8 cellular contexts compared by ENCODE assay signal in genomic region chr6:136226027-136226673, GRCh38. TPM values are rescaled to one million over a fixed set of nuclear protein-coding genes. Genes with fewer than 3 reads are reported as not detected.
DNase-seq lines count a peak whose midpoint lies in the region; ATAC-seq and TF ChIP-seq lines count a peak whose summit lies in the region.

No MANE protein-coding gene starts in this region.

- ATAC-seq in GM18870 (IDR thresholded peaks at IDR 0.05; ENCODE audit: unreplicated experiment) = peak; percentile 62
- ATAC-seq in HG03378 (IDR thresholded peaks at IDR 0.05; ENCODE audit: unreplicated experiment) = peak; percentile 61
- ATAC-seq in naive thymus-derived CD4-positive, alpha-beta T cell = peak; percentile 95

- peak overlapping the region in 9 of 10 donors; percentile 4 to 73 (median 60) for H3K4me3 Mint-ChIP-seq in naive thymus-derived CD4-positive, alpha-beta T cell

- DNase-seq in AG10803 (ENCODE audit: low read depth) = peak; percentile 50
- peak; percentile 22 for DNase-seq in NOMO-1 treated with dmso at 0.1 percent for 144 hours (lab: John Stamatoyannopoulos, UW; ENCODE audit: unreplicated experiment)
- DNase-seq in activated CD8-positive, alpha-beta memory T cell treated with anti-CD3 and anti-CD28 coated beads, Interleukin-2, amount 50 U/mL, for 48 hours = peak; percentile 75
- peak; percentile 44 for DNase-seq in epithelial cell of esophagus (ENCODE audit: low read depth)
- DNase-seq in naive thymus-derived CD4-positive, alpha-beta T cell = peak; percentile 25 to 68 (median 57)
- DNase-seq in substantia nigra (lab: John Stamatoyannopoulos, UW) = peak in 26 of 49 donors; percentile 1 to 47 (median 12)

- H3K36me3 ChIP-seq in naive thymus-derived CD4-positive, alpha-beta T cell (ENCODE audit: control insufficient read depth in 2 of 3, insufficient read depth in 3 of 3, low read length in 3 of 3) = no peaks in the 10 kb centered on the region

- H3K4me1 Mint-ChIP-seq in naive thymus-derived CD4-positive, alpha-beta T cell = peaks cover 0 to 23% (median 6%) of the 10 kb centered on the region in 7 donors

- H3K27ac Mint-ChIP-seq in naive thymus-derived CD4-positive, alpha-beta T cell = peak overlapping the region in 1 of 9 donors; percentile 6

- peaks cover 0 to 18% (median 0%) of the 10 kb centered on the region in 5 donors for H3K36me3 Mint-ChIP-seq in naive thymus-derived CD4-positive, alpha-beta T cell

- H3K27ac ChIP-seq in naive thymus-derived CD4-positive, alpha-beta T cell (ENCODE audit: low read depth, low read length) = no peak overlapping the region
- H3K27ac ChIP-seq in substantia nigra (ENCODE audit: low read depth, low read length, poor library complexity, severe bottlenecking) = no peak overlapping the region

- peak overlapping the region; percentile 40 for H3K4me3 ChIP-seq in AG10803 (ENCODE audit: low read length)
- no peak overlapping the region for H3K4me3 ChIP-seq in epithelial cell of esophagus (ENCODE audit: low read length)
- no peak overlapping the region for H3K4me3 ChIP-seq in naive thymus-derived CD4-positive, alpha-beta T cell (ENCODE audit: low read length)

- TF ChIP-seq CTCF in AG10803 (conservative IDR thresholded peaks at IDR 0.05; ENCODE audit: low read length) (peak; percentile 100), epithelial cell of esophagus (IDR thresholded peaks at IDR 0.05; ENCODE audit: insufficient read depth, low read depth, low read length, missing control alignments) (peak; percentile 100)

- peaks cover 0 to 3% (median 0%) of the 10 kb centered on the region in 11 donors for H3K9me3 Mint-ChIP-seq in naive thymus-derived CD4-positive, alpha-beta T cell

- POLR2A ChIA-PET in naive thymus-derived CD4-positive, alpha-beta T cell (lab: Charles Lee) = interaction anchor here (1.8 kb wide), 1 partner anchor 64 kb away, joined by 5 read pairs; no protein-coding TSS in a partner anchor

- CTCF ChIA-PET in naive thymus-derived CD4-positive, alpha-beta T cell (lab: Charles Lee) = interaction anchor here (0.6 to 2.5 kb wide), 32 partner anchors 8 to 779 kb away, joined by 3 to 38 read pairs (median 3); partner anchors contain the start of gene MTFR2

- H3K9me3 ChIP-seq in naive thymus-derived CD4-positive, alpha-beta T cell (ENCODE audit: control insufficient read depth in 2 of 3, low read length in 3 of 3) = no peaks in the 10 kb centered on the region

- no peaks in the 10 kb centered on the region for H3K4me1 ChIP-seq in naive thymus-derived CD4-positive, alpha-beta T cell (ENCODE audit: control insufficient read depth in 2 of 2, insufficient read depth in 2 of 2, low read length in 2 of 2)

- intact Hi-C loops in naive thymus-derived CD4-positive, alpha-beta T cell (cut with micrococcal nuclease) = loop anchor here (1.0 to 5.0 kb wide), 9 partner anchors 91 to 775 kb away; partner anchors contain the start of gene PDE7B (in 1 of the 2)

- no peaks in the 10 kb centered on the region for H3K27me3 Mint-ChIP-seq in naive thymus-derived CD4-positive, alpha-beta T cell

- no peaks in the 10 kb centered on the region for H3K27me3 ChIP-seq in naive thymus-derived CD4-positive, alpha-beta T cell (ENCODE audit: control insufficient read depth in 2 of 2, insufficient read depth in 2 of 2, low read length in 2 of 2)

RNA-seq across cellular contexts. Expression of gene MTFR2, which starts 24.0 kb away (rescaled TPM):
- total RNA-seq in naive thymus-derived CD4-positive, alpha-beta T cell = 10 to 100 TPM in 1 of 5 experiments, 1 to 10 TPM in 3, under 1 TPM in 1; 0.92 to 20.4 (median 1.9) TPM
- polyA plus RNA-seq in naive thymus-derived CD4-positive, alpha-beta T cell = under 1 TPM; 0.63 to 0.69 TPM

Comparison
In these comparisons a context has a peak if more than half of its experiments do, and no peak if none do; other contexts are left out.
1. DNase-seq: peak in every context shown above with its lines; median percentile 75 in activated CD8-positive, alpha-beta memory T cell treated with anti-CD3 and anti-CD28 coated beads, Interleukin-2, amount 50 U/mL, for 48 hours; 57 in naive thymus-derived CD4-positive, alpha-beta T cell; 50 in AG10803; 44 in epithelial cell of esophagus; 22 in NOMO-1 treated with dmso at 0.1 percent for 144 hours; 12 in substantia nigra.